ENCODE assay signal across 1 cellular context in the genomic region with DNA sequence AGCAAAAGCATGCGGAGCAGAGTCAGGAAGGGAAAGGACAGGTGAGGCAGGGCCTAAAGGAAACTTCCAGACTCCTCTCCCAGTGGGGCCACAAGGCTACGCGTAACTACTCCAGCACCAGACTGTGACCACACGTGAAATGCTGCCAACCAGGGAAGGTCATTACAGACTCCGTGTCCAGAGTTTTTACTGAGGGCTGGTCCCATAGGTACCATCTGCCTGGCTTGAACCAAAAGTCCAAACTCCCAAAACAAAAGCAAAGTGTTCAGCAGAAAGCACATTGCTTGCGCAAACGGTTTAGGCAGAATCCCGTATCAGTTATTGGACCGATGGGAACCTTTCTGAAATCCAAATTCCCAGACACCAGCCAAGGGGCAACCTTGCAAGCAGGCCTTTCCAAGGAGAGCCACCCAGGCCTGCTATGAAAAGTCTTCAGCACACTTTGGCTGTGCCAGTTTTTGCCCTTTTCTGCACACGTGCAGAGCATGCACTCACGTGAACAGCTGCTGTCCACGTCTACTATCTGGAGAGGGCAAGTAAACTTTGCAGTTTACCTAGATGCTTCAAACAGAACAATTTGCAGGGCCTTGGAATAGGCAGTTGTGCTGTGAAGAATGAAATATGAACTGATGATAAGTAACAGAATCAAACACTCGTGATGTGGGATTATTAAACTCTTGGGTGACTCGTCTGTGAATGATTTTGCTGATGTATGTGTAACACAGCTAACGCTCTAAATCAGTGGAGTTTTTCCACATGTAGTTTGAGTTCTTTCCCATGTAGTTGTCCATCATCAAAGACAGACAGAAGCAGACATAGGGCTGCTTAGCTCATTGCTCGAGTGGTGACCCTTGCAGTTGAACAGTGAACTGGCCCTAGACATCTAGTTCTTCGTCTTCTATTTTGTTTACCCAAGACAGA.
TF ChIP-seq lines count a peak whose summit lies in the region.

No MANE protein-coding gene starts in this region.

TF ChIP-seq in HepG2, 621 proteins besides CTCF, POLR2A, EP300 and RAD21:
- TF ChIP-seq RFX1 (IDR thresholded peaks at IDR 0.05) (no peak), MAFF (IDR thresholded peaks at IDR 0.05; ENCODE audit: low read depth, low read length) (peak; percentile 39; the same call in 1 of the 2 replicates), ZNF556 (CRISPR knock-in tag; IDR thresholded peaks at IDR 0.05; ENCODE audit: borderline replicate concordance) (no peak), MAFK (conservative IDR thresholded peaks at IDR 0.05 in 1 of 2, IDR thresholded peaks at IDR 0.05 in 1 of 2; ENCODE audit: low read length in 2 of 2) (peak; percentile 31 to 59; a peak in 2 of 4 replicates), ZNF10 (CRISPR knock-in tag; IDR thresholded peaks at IDR 0.05; ENCODE audit: borderline replicate concordance, low read depth) (no peak), KAT7 (CRISPR knock-in tag; IDR thresholded peaks at IDR 0.05; ENCODE audit: borderline replicate concordance) (no peak)
- TF ChIP-seq, protein P1, sequence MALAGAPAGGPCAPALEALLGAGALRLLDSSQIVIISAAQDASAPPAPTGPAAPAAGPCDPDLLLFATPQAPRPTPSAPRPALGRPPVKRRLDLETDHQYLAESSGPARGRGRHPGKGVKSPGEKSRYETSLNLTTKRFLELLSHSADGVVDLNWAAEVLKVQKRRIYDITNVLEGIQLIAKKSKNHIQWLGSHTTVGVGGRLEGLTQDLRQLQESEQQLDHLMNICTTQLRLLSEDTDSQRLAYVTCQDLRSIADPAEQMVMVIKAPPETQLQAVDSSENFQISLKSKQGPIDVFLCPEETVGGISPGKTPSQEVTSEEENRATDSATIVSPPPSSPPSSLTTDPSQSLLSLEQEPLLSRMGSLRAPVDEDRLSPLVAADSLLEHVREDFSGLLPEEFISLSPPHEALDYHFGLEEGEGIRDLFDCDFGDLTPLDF (CRISPR knock-in tag; IDR thresholded peaks at IDR 0.05) = no peak
- TF ChIP-seq, protein P2, sequence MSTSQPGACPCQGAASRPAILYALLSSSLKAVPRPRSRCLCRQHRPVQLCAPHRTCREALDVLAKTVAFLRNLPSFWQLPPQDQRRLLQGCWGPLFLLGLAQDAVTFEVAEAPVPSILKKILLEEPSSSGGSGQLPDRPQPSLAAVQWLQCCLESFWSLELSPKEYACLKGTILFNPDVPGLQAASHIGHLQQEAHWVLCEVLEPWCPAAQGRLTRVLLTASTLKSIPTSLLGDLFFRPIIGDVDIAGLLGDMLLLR (CRISPR knock-in tag; IDR thresholded peaks at IDR 0.05) = no peak
